In genomic region chr1:8455700-8456305, GRCh38 we compare ENCODE assay signal across 1 cellular context.
TF ChIP-seq lines count a peak whose summit lies in the region.

No MANE protein-coding gene starts in this region.

TF ChIP-seq in HCT116, 20 proteins besides CTCF, POLR2A, EP300 and RAD21 (continued from another document):
- no peak for TF ChIP-seq ZBTB33 (IDR thresholded peaks at IDR 0.05; ENCODE audit: extremely low read depth, insufficient replicate concordance, low read length)
- TF ChIP-seq ELF1 (IDR thresholded peaks at IDR 0.05; ENCODE audit: borderline replicate concordance, low read depth), result no peak
- TF ChIP-seq POLR2AphosphoS5 (IDR thresholded peaks at IDR 0.05; ENCODE audit: low read depth, low read length), result no peak
- no peak for TF ChIP-seq SIN3A (IDR thresholded peaks at IDR 0.05; ENCODE audit: low read depth)
- no peak for TF ChIP-seq SP1 (IDR thresholded peaks at IDR 0.05; ENCODE audit: low read depth)
TF ChIP-seq in HCT116: peak in this region for 0.
